27 cellular contexts compared by ENCODE assay signal in genomic region chr4:94216394-94216793, GRCh38.
"Had no signal": no experiment of that assay in that cellular context is flagged by ENCODE, and none has a peak within 500 bp of the region (broad histone marks: within the 10 kb centered on the region; RNA-seq: fewer than 3 reads in every experiment).

No MANE protein-coding gene starts in this region.

- ATAC-seq: esophagus mucosa; left lung; naive thymus-derived CD4-positive, alpha-beta T cell had no signal

- H3K27ac ChIP-seq: adrenal gland, ascending aorta, brain microvascular endothelial cell, hepatocyte, left lung, sigmoid colon, upper lobe of left lung, WERI-Rb-1 had no signal

- H3K9ac ChIP-seq: SK-N-SH had no signal

- H3K27ac Mint-ChIP-seq: activated naive CD8-positive, alpha-beta T cell; immature natural killer cell; naive thymus-derived CD4-positive, alpha-beta T cell had no signal

- H3K9me3 ChIP-seq: adrenal gland, ascending aorta, left lung, sigmoid colon, SK-N-SH, upper lobe of left lung had no signal

- H2AFZ ChIP-seq: hepatocyte had no signal

- H3K27me3 Mint-ChIP-seq: activated naive CD8-positive, alpha-beta T cell; naive thymus-derived CD4-positive, alpha-beta T cell; progenitor cell of endocrine pancreas had no signal

- H3K4me3 Mint-ChIP-seq: activated naive CD8-positive, alpha-beta T cell; immature natural killer cell had no signal

- H3K4me2 ChIP-seq: hepatocyte, SK-N-SH, smooth muscle cell had no signal

- H3K27me3 ChIP-seq: adrenal gland, ascending aorta, brain microvascular endothelial cell, hepatocyte, left lung, sigmoid colon, upper lobe of left lung had no signal

- H3K9me3 Mint-ChIP-seq: immature natural killer cell had no signal

- H3K4me1 ChIP-seq: adrenal gland, ascending aorta, sigmoid colon, upper lobe of left lung had no signal

- H3K4me3 ChIP-seq: adrenal gland, ascending aorta, hepatocyte, left lung, lung, sigmoid colon, smooth muscle cell, upper lobe of left lung had no signal

- DNase-seq: activated CD4-positive, alpha-beta T cell treated with anti-CD3 and anti-CD28 coated beads for 4 hours; activated CD8-positive, alpha-beta memory T cell treated with anti-CD3 and anti-CD28 coated beads, Interleukin-2, amount 50 U/mL, for 48 hours; activated naive CD4-positive, alpha-beta T cell; adrenal gland; brain microvascular endothelial cell; caudate nucleus; dermis blood vessel endothelial cell; effector CD8-positive, alpha-beta T cell; foreskin melanocyte; glutamatergic neuron; immature natural killer cell; left lung; naive thymus-derived CD4-positive, alpha-beta T cell; retina; sigmoid colon; SK-N-SH; stimulated activated CD4-positive, alpha-beta T cell treated with anti-CD3 and anti-CD28 coated beads, Interleukin-2, amount 100 ng/mL, for 48 hours; stimulated activated naive CD4-positive, alpha-beta T cell treated with Interleukin-2 at 50 U/mL for 16 hours; upper lobe of left lung; WERI-Rb-1 had no signal
